36 cellular contexts compared by ENCODE assay signal in the genomic region with DNA sequence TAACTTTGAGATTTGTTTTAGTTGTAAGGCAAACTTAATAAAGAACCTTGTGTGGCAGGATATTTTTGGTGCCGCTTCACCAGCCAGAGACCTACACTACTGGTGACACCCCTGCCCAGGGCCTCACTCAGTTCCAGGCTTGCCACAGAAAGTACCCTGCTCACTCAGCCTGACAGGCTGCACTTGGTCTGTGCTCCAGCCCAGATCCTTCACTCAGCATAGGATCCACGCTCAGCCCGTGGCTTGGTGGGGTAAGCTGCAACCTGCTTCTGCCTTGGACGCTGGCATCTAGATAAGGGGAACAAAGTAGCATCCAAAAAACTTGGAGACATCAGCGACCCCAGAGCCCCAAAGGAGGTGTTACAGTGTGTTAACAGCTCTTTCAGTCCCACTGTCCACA.
"Had no signal": no experiment of that assay in that cellular context is flagged by ENCODE, and none has a peak within 500 bp of the region (broad histone marks: within the 10 kb centered on the region; RNA-seq: fewer than 3 reads in every experiment).

No MANE protein-coding gene starts in this region.

- H3K27ac Mint-ChIP-seq: activated CD4-positive, alpha-beta memory T cell treated with anti-CD3 and anti-CD28 coated beads, Interleukin-2, amount 10 ng/mL, durations not matched to agents 7 days and 5 days; activated CD8-positive, alpha-beta memory T cell treated with anti-CD3 and anti-CD28 coated beads, Interleukin-2, amount 10 ng/mL, durations not matched to agents 7 days and 5 days; activated naive CD4-positive, alpha-beta T cell treated with anti-CD3 and anti-CD28 coated beads, Interleukin-2, amount 10 ng/mL, durations not matched to agents 7 days and 5 days; activated naive CD8-positive, alpha-beta T cell; activated naive CD8-positive, alpha-beta T cell treated with anti-CD3 and anti-CD28 coated beads, Interleukin-2, amount 50 U/mL, for 24 hours; IgD-negative memory B cell; T-cell; T-helper 17 cell had no signal

- ATAC-seq: activated CD8-positive, alpha-beta memory T cell treated with anti-CD3 and anti-CD28 coated beads, Interleukin-2, amount 10 ng/mL, durations not matched to agents 7 days and 5 days; activated naive CD8-positive, alpha-beta T cell treated with anti-CD3 and anti-CD28 coated beads, Interleukin-2, amount 50 U/mL, for 24 hours; PC-3; SK-N-SH treated with all-trans-retinoic acid at 6 μM for 48 hours; T-cell; T-helper 17 cell had no signal

- H3K4me3 Mint-ChIP-seq: activated CD4-positive, alpha-beta memory T cell treated with anti-CD3 and anti-CD28 coated beads, Interleukin-2, amount 10 ng/mL, durations not matched to agents 7 days and 5 days; activated CD8-positive, alpha-beta memory T cell treated with anti-CD3 and anti-CD28 coated beads, Interleukin-2, amount 10 ng/mL, durations not matched to agents 7 days and 5 days; activated naive CD4-positive, alpha-beta T cell treated with anti-CD3 and anti-CD28 coated beads, Interleukin-2, amount 10 ng/mL, durations not matched to agents 7 days and 5 days; activated naive CD8-positive, alpha-beta T cell; activated naive CD8-positive, alpha-beta T cell treated with anti-CD3 and anti-CD28 coated beads, Interleukin-2, amount 50 U/mL, for 24 hours; T-cell; T-helper 17 cell had no signal

- H3K4me1 Mint-ChIP-seq: activated CD4-positive, alpha-beta memory T cell treated with anti-CD3 and anti-CD28 coated beads, Interleukin-2, amount 10 ng/mL, durations not matched to agents 7 days and 5 days; activated CD8-positive, alpha-beta memory T cell treated with anti-CD3 and anti-CD28 coated beads, Interleukin-2, amount 10 ng/mL, durations not matched to agents 7 days and 5 days; activated naive CD4-positive, alpha-beta T cell treated with anti-CD3 and anti-CD28 coated beads, Interleukin-2, amount 10 ng/mL, durations not matched to agents 7 days and 5 days; activated naive CD8-positive, alpha-beta T cell treated with anti-CD3 and anti-CD28 coated beads, Interleukin-2, amount 50 U/mL, for 24 hours; IgD-negative memory B cell; T-cell; T-helper 17 cell had no signal

- H3K36me3 Mint-ChIP-seq: activated CD8-positive, alpha-beta memory T cell treated with anti-CD3 and anti-CD28 coated beads, Interleukin-2, amount 10 ng/mL, durations not matched to agents 7 days and 5 days; activated naive CD4-positive, alpha-beta T cell treated with anti-CD3 and anti-CD28 coated beads, Interleukin-2, amount 10 ng/mL, durations not matched to agents 7 days and 5 days; activated naive CD8-positive, alpha-beta T cell; IgD-negative memory B cell; T-cell had no signal

- H3K36me3 ChIP-seq: brain microvascular endothelial cell, Peyer's patch, WERI-Rb-1 had no signal

- DNase-seq: activated CD4-positive, alpha-beta memory T cell treated with anti-CD3 and anti-CD28 coated beads, Interleukin-2, amount 10 ng/mL, durations not matched to agents 7 days and 5 days; activated CD4-positive, alpha-beta T cell treated with anti-CD3 and anti-CD28 coated beads for 1 hour; activated CD4-positive, alpha-beta T cell treated with anti-CD3 and anti-CD28 coated beads for 48 hours; activated CD4-positive, CD25-positive, alpha-beta regulatory T cell; activated CD8-positive, alpha-beta memory T cell treated with anti-CD3 and anti-CD28 coated beads for 24 hours; activated CD8-positive, alpha-beta memory T cell treated with anti-CD3 and anti-CD28 coated beads, Interleukin-2, amount 10 ng/mL, durations not matched to agents 7 days and 5 days; activated CD8-positive, alpha-beta memory T cell treated with anti-CD3 and anti-CD28 coated beads, Interleukin-2, amount 50 U/mL, for 48 hours; activated effector memory CD4-positive, alpha-beta T cell treated with Interleukin-2 at 50 U/mL for 16 hours; activated naive CD4-positive, alpha-beta T cell treated with anti-CD3 and anti-CD28 coated beads, Interleukin-2, amount 10 ng/mL, durations not matched to agents 7 days and 5 days; activated naive CD8-positive, alpha-beta T cell treated with anti-CD3 and anti-CD28 coated beads, Interleukin-2, amount 50 U/mL, for 24 hours; activated T-cell treated with anti-CD3 and anti-CD28 coated beads, Interleukin-2, amount 50 U/mL, for 48 hours; aorta; brain microvascular endothelial cell; central memory CD4-positive, alpha-beta T cell; Karpas-422; KBM-7; NCI-H1048; NCI-H1436; NCI-H187; NCI-H2029 treated with DMSO at 0.1 percent for 48 hours; NCI-H2107; NCI-H2171; NCI-H446; NCI-H510A treated with DMSO at 0.1 percent for 48 hours; NCI-H526 treated with DMSO at 0.1 percent for 48 hours; NK-92 treated with Interleukin-12 subunit alpha and Interleukin-12 subunit beta, amount 100 ng/mL, for 24 hours; PC-3; Peyer's patch; RPMI8226; SIG-M5; T-cell; T-helper 17 cell; WERI-Rb-1 had no signal

- H3K4me1 ChIP-seq: Peyer's patch had no signal

- H3K27ac ChIP-seq: brain microvascular endothelial cell, Peyer's patch, WERI-Rb-1 had no signal

- H3K9me3 ChIP-seq: Peyer's patch had no signal

- H3K27me3 Mint-ChIP-seq: activated CD4-positive, alpha-beta memory T cell treated with anti-CD3 and anti-CD28 coated beads, Interleukin-2, amount 10 ng/mL, durations not matched to agents 7 days and 5 days; activated CD8-positive, alpha-beta memory T cell treated with anti-CD3 and anti-CD28 coated beads, Interleukin-2, amount 10 ng/mL, durations not matched to agents 7 days and 5 days; activated naive CD4-positive, alpha-beta T cell treated with anti-CD3 and anti-CD28 coated beads, Interleukin-2, amount 10 ng/mL, durations not matched to agents 7 days and 5 days; activated naive CD8-positive, alpha-beta T cell; activated naive CD8-positive, alpha-beta T cell treated with anti-CD3 and anti-CD28 coated beads, Interleukin-2, amount 50 U/mL, for 24 hours; IgD-negative memory B cell; T-cell; T-helper 17 cell had no signal

- H3K4me3 ChIP-seq: Peyer's patch had no signal

- H3K27me3 ChIP-seq: brain microvascular endothelial cell, Peyer's patch had no signal
